In genomic region chr15:75200765-75201608, GRCh38 we compare ENCODE assay signal across 8 cellular contexts. TPM values are rescaled to one million over a fixed set of nuclear protein-coding genes. Genes with fewer than 3 reads are reported as not detected.
A peak's percentile ranks its signal among the peaks of the same experiment; 100 is the strongest.
DNase-seq lines count a peak whose midpoint lies in the region; ATAC-seq and TF ChIP-seq lines count a peak whose summit lies in the region.

No MANE protein-coding gene starts in this region.

- no peaks in the 10 kb centered on the region for H3K9me3 ChIP-seq in SK-N-MC (ENCODE audit: low read depth, low read length)
- no peaks in the 10 kb centered on the region for H3K9me3 ChIP-seq in breast epithelium
- H3K9me3 ChIP-seq in left lung, result no peaks in the 10 kb centered on the region

- H3K27me3 ChIP-seq in BJ (ENCODE audit: control insufficient read depth, insufficient read depth, low read length) (peaks cover 12% of the 10 kb centered on the region), breast epithelium (no peaks in the 10 kb centered on the region), left lung (peaks cover 0 to under 1% of the 10 kb centered on the region in 2 donors)

- H3K27ac ChIP-seq in SK-N-MC (no peak overlapping the region), breast epithelium (peak overlapping the region; percentile 96), left lung (peak overlapping the region; percentile 93 to 98)

- peak; percentile 33 for ATAC-seq in left lung
- no peak for ATAC-seq in HG03095 (IDR thresholded peaks at IDR 0.05; ENCODE audit: unreplicated experiment)

- POLR2A ChIA-PET in BJ (lab: Charles Lee), result interaction anchor here (0.9 kb wide), 1 partner anchor 254 kb away, joined by 6 read pairs; no protein-coding TSS in a partner anchor

- H3K36me3 ChIP-seq in BJ (ENCODE audit: control insufficient read depth, insufficient read depth, low read length), result no peaks in the 10 kb centered on the region; the same call in 1 of the 2 replicates
- peaks cover 2% of the 10 kb centered on the region; the same call in 1 of the 2 replicates for H3K36me3 ChIP-seq in SK-N-MC (ENCODE audit: insufficient read depth, low read length)
- H3K36me3 ChIP-seq in breast epithelium, result no peaks in the 10 kb centered on the region
- peaks cover 0 to 4% of the 10 kb centered on the region in 2 donors for H3K36me3 ChIP-seq in left lung

- no peak overlapping the region for H3K9ac ChIP-seq in SK-N-MC (ENCODE audit: insufficient read length)

- H3K4me3 ChIP-seq in BJ (ENCODE audit: low read depth, low read length) (peak overlapping the region; percentile 95), SK-N-MC (peak overlapping the region; percentile 94), breast epithelium (peak overlapping the region; percentile 92 to 98 (median 93)), left lung (peak overlapping the region; percentile 97 to 100)

- CTCF ChIA-PET in BJ (lab: Yijun Ruan, JAX), result interaction anchor here (0.7 to 2.2 kb wide), 24 partner anchors 9 to 875 kb away, joined by 3 to 21 read pairs (median 4); partner anchors contain the start of gene PPCDC

- intact Hi-C loops in breast epithelium (cut with DNase I; ENCODE audit: low total_unique reads), result loop anchor here (5.0 kb wide), 1 partner anchor 169 kb away; no protein-coding TSS in a partner anchor
- intact Hi-C loops in left lung (cut with DNase I), result loop anchor here in 1 of 2 donors (10.0 kb wide), 1 partner anchor 166 kb away; no protein-coding TSS in a partner anchor

- H3K27ac Mint-ChIP-seq in HFFc6, result peak overlapping the region; percentile 77

- H3K4me3 Mint-ChIP-seq in HFFc6, result peak overlapping the region; percentile 90

- TF ChIP-seq CTCF in BJ (IDR thresholded peaks at IDR 0.05; ENCODE audit: insufficient read depth, low read depth, low read length), result no peak
- no peak for TF ChIP-seq CTCF in HFFc6 (IDR thresholded peaks at IDR 0.05)
- TF ChIP-seq CTCF in breast epithelium (IDR thresholded peaks at IDR 0.05), result no peak
- TF ChIP-seq CTCF in left lung (IDR thresholded peaks at IDR 0.05), result no peak

- H3K4me1 ChIP-seq in breast epithelium (peaks cover 4 to 25% of the 10 kb centered on the region in 2 donors), left lung (peaks cover 21 to 58% of the 10 kb centered on the region in 2 donors)

- TF ChIP-seq POLR2A in breast epithelium (IDR thresholded peaks at IDR 0.05), result no peak

- no peaks in the 10 kb centered on the region for H3K36me3 Mint-ChIP-seq in HFFc6 (ENCODE audit: low read depth)

- peaks cover 30% of the 10 kb centered on the region for H3K4me1 Mint-ChIP-seq in HFFc6 (ENCODE audit: low read depth)

- no peaks in the 10 kb centered on the region for H3K9me3 Mint-ChIP-seq in HFFc6

- H3K27me3 Mint-ChIP-seq in HFFc6 (ENCODE audit: insufficient read depth), result peaks cover 7% of the 10 kb centered on the region

- DNase-seq in BJ (ENCODE audit: low read depth) (no peak), HFFc6 (no peak), SK-N-MC (ENCODE audit: low read depth, low spot score) (no peak), breast epithelium (ENCODE audit: low spot score in 2 of 2) (peak; percentile 76 to 85), left lung (peak in 1 of 2 donors; percentile 73), dermis blood vessel endothelial cell (no peak)
- peak; percentile 17 for DNase-seq in stimulated activated CD8-positive, alpha-beta memory T cell treated with anti-CD3 and anti-CD28 coated beads, Interleukin-7, amount 100 ng/mL, for 24 hours (ENCODE audit: low read depth)

RNA-seq across cellular contexts. Expression of gene C15orf39, which starts 0.7 kb away (rescaled TPM):
- polyA plus RNA-seq in BJ (2011; rRNA removed), result 2.5 and 4.5 TPM in 2 replicates
- polyA minus RNA-seq in BJ (2011; rRNA and poly(A)+ RNA removed), result 7.0 and 7.7 TPM in 2 replicates
- 10 to 100 TPM in 5 of 6 experiments, 1 to 10 TPM in 1; 8.8 to 14.8 (median 12.0) TPM for total RNA-seq in HFFc6 (2021; fragmentation: NEBNext Ultra II Directional; extraction: Animal tissue kit (Norgen Biotek cat#: 25700))
- total RNA-seq in breast epithelium, result 10 to 100 TPM in 2 of 3 donors, 1 to 10 TPM in 1; 7.7 to 17.4 (median 11.5) TPM
- 10 to 100 TPM; 19.9 to 35.7 TPM for total RNA-seq in left lung
- total RNA-seq in dermis blood vessel endothelial cell, result 7.0 and 12.4 TPM in 2 replicates

RNA-seq across cellular contexts. Expression of gene GOLGA6C, which starts 57.1 kb away (rescaled TPM):
- not detected in 2 replicates for polyA plus RNA-seq in BJ (2011; rRNA removed)
- not detected in 2 replicates for polyA minus RNA-seq in BJ (2011; rRNA and poly(A)+ RNA removed)
- not detected for total RNA-seq in HFFc6 (2021; fragmentation: NEBNext Ultra II Directional; extraction: Animal tissue kit (Norgen Biotek cat#: 25700))
- total RNA-seq in breast epithelium, result under 1 TPM in 1 of 3 donors, not detected in 2; 0.33 TPM
- not detected for total RNA-seq in left lung
- not detected in 2 replicates for total RNA-seq in dermis blood vessel endothelial cell

Comparison
In these comparisons a context has a peak if more than half of its experiments do, and no peak if none do; other contexts are left out.
1. DNase-seq: peak in breast epithelium (2 of 2) and stimulated activated CD8-positive, alpha-beta memory T cell treated with anti-CD3 and anti-CD28 coated beads, Interleukin-7, amount 100 ng/mL, for 24 hours (single experiment); none in BJ (single experiment), HFFc6 (single experiment), SK-N-MC (single experiment) and dermis blood vessel endothelial cell (single experiment).
2. Peak in every context shown above with its lines, with median percentiles within 50 percentile points of each other: H3K4me3 ChIP-seq.